8 cellular contexts compared by ENCODE assay signal in the genomic region with DNA sequence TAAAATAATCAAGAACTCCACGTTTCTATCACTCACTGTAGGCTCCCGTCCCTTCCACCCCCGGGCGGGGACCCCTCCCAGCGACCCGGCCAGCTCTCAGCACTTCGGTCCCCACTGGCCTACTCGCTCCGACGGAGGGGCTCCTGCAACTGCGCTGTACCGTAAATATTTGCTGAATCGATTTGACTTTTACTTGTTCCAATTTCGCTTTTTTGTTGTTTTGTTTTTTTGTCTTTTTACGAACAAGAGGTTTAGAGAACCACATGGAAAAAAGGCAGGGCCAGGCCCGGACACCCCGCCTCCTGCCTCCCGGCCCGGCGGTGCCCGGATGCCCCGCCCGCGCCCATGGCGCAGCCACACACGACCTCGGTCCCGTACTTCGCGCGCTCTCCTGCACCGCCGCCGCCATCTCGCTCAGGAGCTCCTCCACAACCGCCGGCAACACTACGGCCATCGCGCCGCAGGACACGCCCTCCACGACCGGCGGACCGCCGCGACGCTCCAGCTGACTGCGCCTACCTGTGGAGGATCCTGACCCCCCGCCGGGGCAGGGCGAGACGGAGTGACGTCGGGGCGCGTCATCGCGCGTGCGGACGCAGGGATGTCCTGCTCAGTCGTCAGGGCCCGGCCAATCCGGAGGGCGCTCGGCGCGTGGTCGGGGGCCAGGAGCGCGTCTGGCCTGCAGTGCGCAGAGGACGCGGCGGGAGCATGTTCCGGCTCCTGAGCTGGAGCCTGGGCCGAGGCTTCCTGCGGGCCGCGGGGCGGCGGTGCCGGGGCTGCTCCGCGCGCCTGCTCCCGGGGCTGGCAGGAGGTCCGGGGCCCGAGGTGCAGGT. TPM values are rescaled to one million over a fixed set of nuclear protein-coding genes. Genes with fewer than 3 reads are reported as not detected.
DNase-seq lines count a peak whose midpoint lies in the region; ATAC-seq and TF ChIP-seq lines count a peak whose summit lies in the region.

A gene with protein sequence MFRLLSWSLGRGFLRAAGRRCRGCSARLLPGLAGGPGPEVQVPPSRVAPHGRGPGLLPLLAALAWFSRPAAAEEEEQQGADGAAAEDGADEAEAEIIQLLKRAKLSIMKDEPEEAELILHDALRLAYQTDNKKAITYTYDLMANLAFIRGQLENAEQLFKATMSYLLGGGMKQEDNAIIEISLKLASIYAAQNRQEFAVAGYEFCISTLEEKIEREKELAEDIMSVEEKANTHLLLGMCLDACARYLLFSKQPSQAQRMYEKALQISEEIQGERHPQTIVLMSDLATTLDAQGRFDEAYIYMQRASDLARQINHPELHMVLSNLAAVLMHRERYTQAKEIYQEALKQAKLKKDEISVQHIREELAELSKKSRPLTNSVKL (plus strand): TSS at position 684 of the 833 bp plus-strand sequence. CDS start 25 bp downstream, at position 709.
A gene with protein sequence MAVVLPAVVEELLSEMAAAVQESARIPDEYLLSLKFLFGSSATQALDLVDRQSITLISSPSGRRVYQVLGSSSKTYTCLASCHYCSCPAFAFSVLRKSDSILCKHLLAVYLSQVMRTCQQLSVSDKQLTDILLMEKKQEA (minus strand): TSS at position 564 of the 833 bp plus-strand sequence. CDS start 110 bp downstream, at position 454.

- intact Hi-C loops in Caco-2 (cut with micrococcal nuclease; ENCODE audit: unreplicated experiment), result no loop called here

- peak within 1 kb of the TSS; percentile 82 for H3K4me3 Mint-ChIP-seq in Caco-2 (ENCODE audit: unreplicated experiment)

- BruUV-seq in Caco-2 (replicated peaks; lab: Mats Ljungman, UMichigan), result no TSS peak

- POLR2A ChIA-PET in Caco-2 (lab: Charles Lee), result interaction anchor here (0.9 kb wide), 1 partner anchor 54 kb away, joined by 5 read pairs; a partner anchor contains a TSS

- H3K27ac Mint-ChIP-seq in Caco-2 (ENCODE audit: unreplicated experiment), result peak within 1 kb of the TSS; percentile 69

- peak within 1 kb of the TSS; percentile 79 for H3K27ac ChIP-seq in effector memory CD4-positive, alpha-beta T cell (ENCODE audit: insufficient read depth, low read length, poor library complexity, severe bottlenecking)

- peak within 1 kb of the TSS; percentile 69 for H3K4me3 ChIP-seq in Caco-2 (ENCODE audit: low read depth, low read length)
- H3K4me3 ChIP-seq in effector memory CD4-positive, alpha-beta T cell (ENCODE audit: insufficient read depth, low read depth, low read length, poor library complexity, severe bottlenecking), result peak within 1 kb of the TSS; percentile 70

- no peak for TF ChIP-seq CTCF in Caco-2 (IDR thresholded peaks at IDR 0.05; ENCODE audit: insufficient read depth in 1 of 2, low read depth in 1 of 2, low read length in 1 of 2, severe bottlenecking in 1 of 2, unreplicated experiment in 1 of 2)

- peak; percentile 87 for ATAC-seq in GM21367 (IDR thresholded peaks at IDR 0.05; ENCODE audit: unreplicated experiment)

- CTCF ChIA-PET in Caco-2 (lab: Charles Lee), result interaction anchor here (0.7 to 3.2 kb wide), 7 partner anchors 29 to 767 kb away, joined by 3 to 19 read pairs (median 3); a partner anchor contains a TSS

- no peaks in the 10 kb centered on the region for H3K9me3 Mint-ChIP-seq in Caco-2 (ENCODE audit: unreplicated experiment)

- peak; percentile 94 for DNase-seq in Caco-2
- peak; percentile 97 for DNase-seq in HT1080 (ENCODE audit: low read depth)
- DNase-seq in NOMO-1 (lab: John Stamatoyannopoulos, UW; ENCODE audit: unreplicated experiment in 2 of 2), result peak; percentile 94 to 96
- peak; percentile 83 to 86 for DNase-seq in activated CD8-positive, alpha-beta memory T cell treated with anti-CD3 and anti-CD28 coated beads for 4 hours (ENCODE audit: low read depth in 2 of 2)
- DNase-seq in effector memory CD4-positive, alpha-beta T cell, result peak; percentile 86 to 91 (median 89)
- DNase-seq in medulla oblongata (ENCODE audit: extremely low spot score), result peak; percentile 97
- peak; percentile 90 to 93 (median 91) for DNase-seq in stimulated activated CD4-positive, alpha-beta T cell treated with anti-CD3 and anti-CD28 coated beads, TNF-alpha, amount 100 ng/mL, for 48 hours (ENCODE audit: low read depth in 3 of 3)

- peaks cover 15% of the 10 kb centered on the region for H3K4me1 Mint-ChIP-seq in Caco-2 (ENCODE audit: low read depth, unreplicated experiment)

- peaks cover 53% of the 10 kb centered on the region for H3K36me3 Mint-ChIP-seq in Caco-2 (ENCODE audit: insufficient read depth, unreplicated experiment)

- no peaks in the 10 kb centered on the region; the same call in 1 of the 2 replicates for H3K36me3 ChIP-seq in Caco-2 (ENCODE audit: control insufficient read depth, insufficient read depth, low read length)
- H3K36me3 ChIP-seq in effector memory CD4-positive, alpha-beta T cell (ENCODE audit: control insufficient read depth, insufficient read depth, low read length), result peaks cover 19% of the 10 kb centered on the region

- H3K9me3 ChIP-seq in Caco-2, result no peaks in the 10 kb centered on the region
- H3K9me3 ChIP-seq in effector memory CD4-positive, alpha-beta T cell (ENCODE audit: control insufficient read depth, low read length), result no peaks in the 10 kb centered on the region

- H3K27me3 ChIP-seq in Caco-2 (replicated peaks; ENCODE audit: control insufficient read depth, insufficient read depth, low read length), result no peaks in the 10 kb centered on the region
- H3K27me3 ChIP-seq in effector memory CD4-positive, alpha-beta T cell (replicated peaks; ENCODE audit: control insufficient read depth, insufficient read depth, low read length, poor library complexity, severe bottlenecking), result no peaks in the 10 kb centered on the region

- no peaks in the 10 kb centered on the region for H3K4me1 ChIP-seq in Caco-2
- peaks cover 17% of the 10 kb centered on the region for H3K4me1 ChIP-seq in effector memory CD4-positive, alpha-beta T cell (ENCODE audit: control insufficient read depth, insufficient read depth, low read length, poor library complexity, severe bottlenecking)

- H3K27me3 Mint-ChIP-seq in Caco-2 (ENCODE audit: insufficient read depth, unreplicated experiment), result no peaks in the 10 kb centered on the region

RNA-seq across cellular contexts. Expression of the first gene that starts in this region (rescaled TPM):
- 20.2 and 21.9 TPM in 2 replicates for total RNA-seq in Caco-2 (2022)
- total RNA-seq in HT1080 (2014; rRNA removed; shearing (Covaris generic)), result 44.6 and 52.9 TPM in 2 replicates
- polyA plus RNA-seq in HT1080 (2015; cell fraction: cytosol; rRNA removed), result 72.1 and 80.2 TPM in 2 replicates
- 85.2 and 88.5 TPM in 2 replicates for polyA plus RNA-seq in HT1080 (2015; cell fraction: nucleus; rRNA removed)

RNA-seq across cellular contexts. Expression of the second gene that starts in this region (rescaled TPM):
- total RNA-seq in Caco-2 (2022), result 10.4 and 13.8 TPM in 2 replicates
- 21.3 and 30.6 TPM in 2 replicates for total RNA-seq in HT1080 (2014; rRNA removed; shearing (Covaris generic))
- polyA plus RNA-seq in HT1080 (2015; cell fraction: cytosol; rRNA removed), result 18.9 and 24.2 TPM in 2 replicates
- 25.5 and 26.6 TPM in 2 replicates for polyA plus RNA-seq in HT1080 (2015; cell fraction: nucleus; rRNA removed)

Comparison
In these comparisons a context has a peak if more than half of its experiments do, and no peak if none do; other contexts are left out.
1. Peak in every context shown above with its lines: DNase-seq, ATAC-seq, H3K4me3 ChIP-seq and H3K27ac ChIP-seq.